Comparison of ENCODE assay signal across 9 cellular contexts in genomic region chr1:89953072-89953626, GRCh38. TPM values are rescaled to one million over a fixed set of nuclear protein-coding genes. Genes with fewer than 3 reads are reported as not detected.
A peak's percentile ranks its signal among the peaks of the same experiment; 100 is the strongest.
DNase-seq lines count a peak whose midpoint lies in the region; ATAC-seq, FAIRE-seq and TF ChIP-seq lines count a peak whose summit lies in the region.
"Had no signal": no experiment of that assay in that cellular context is flagged by ENCODE, and none has a peak within 500 bp of the region (broad histone marks: within the 10 kb centered on the region; RNA-seq: fewer than 3 reads in every experiment).

No MANE protein-coding gene starts in this region.

- 0% methylated on average over 1 of the region's 1 CpG for WGBS in A549 (ENCODE audit: missing lambda C conversion rate)
- 0% methylated on average over 1 of the region's 1 CpG for WGBS in mammary epithelial cell (ENCODE audit: low coverage, missing lambda C conversion rate)

- no peak for FAIRE-seq in A549 (lab: Jason Lieb, UNC)

- H3K9me3 ChIP-seq in A549 (no peaks in the 10 kb centered on the region), mammary epithelial cell (replicated peaks; ENCODE audit: insufficient read depth, low read length) (no peaks in the 10 kb centered on the region)

- H3K4me2 ChIP-seq in A549 (peak overlapping the region; percentile 60), mammary epithelial cell (ENCODE audit: insufficient read depth, low read depth, low read length) (peak overlapping the region; percentile 34)

- peak overlapping the region; percentile 46 for H2AFZ ChIP-seq in mammary epithelial cell (ENCODE audit: low read depth, low read length)

- H4K20me1 ChIP-seq in mammary epithelial cell (ENCODE audit: insufficient read depth, low read length) = no peaks in the 10 kb centered on the region

- H3K27ac ChIP-seq in A549 (peak overlapping the region; percentile 72 to 84), RWPE1 (peak overlapping the region; percentile 66), mammary epithelial cell (ENCODE audit: insufficient read depth, low read depth, low read length) (peak overlapping the region; percentile 85)
- H3K27ac ChIP-seq: HL-60 had no signal

- H3K4me3 ChIP-seq in A549 (no peak overlapping the region), mammary epithelial cell (replicated peaks in 1 of 3; ENCODE audit: insufficient read depth in 1 of 3, low read depth in 2 of 3, low read length in 3 of 3) (no peak overlapping the region)

- no peak for TF ChIP-seq EP300 in A549 (IDR thresholded peaks at IDR 0.05)

- CTCF ChIA-PET in A549 (lab: Yijun Ruan, JAX) = interaction anchor here (0.8 to 1.9 kb wide), 3 partner anchors 10 to 149 kb away, joined by 3 to 9 read pairs (median 4); no protein-coding TSS in a partner anchor
- CTCF ChIA-PET in RWPE1 (lab: Yijun Ruan, JAX) = no interaction called here
- CTCF ChIA-PET in mammary epithelial cell (lab: Charles Lee; ENCODE audit: low non-redundant PET) = no interaction called here

- no peaks in the 10 kb centered on the region for H3K36me3 ChIP-seq in mammary epithelial cell (ENCODE audit: insufficient read depth, low read length)

- intact Hi-C loops in mammary epithelial cell (cut with micrococcal nuclease) = loop anchor here (1.0 to 5.0 kb wide), 4 partner anchors 34 to 149 kb away; partner anchors contain the start of gene LRRC8D

- DNase-seq in A549 (ENCODE audit: low read depth in 1 of 2, low spot score in 1 of 2) (peak; percentile 34 to 85), RWPE1 (ENCODE audit: low spot score) (peak; percentile 90), mammary epithelial cell (peak; percentile 95), myocyte (ENCODE audit: low read depth) (peak; percentile 69), DMS114 treated with DMSO at 0.1 percent for 48 hours (lab: John Stamatoyannopoulos, UW; ENCODE audit: unreplicated experiment) (no peak), GF-D8 (lab: John Stamatoyannopoulos, UW) (no peak)

- no peaks in the 10 kb centered on the region for H3K79me2 ChIP-seq in mammary epithelial cell (ENCODE audit: insufficient read depth, low read length)

- H3K9ac ChIP-seq in mammary epithelial cell (ENCODE audit: insufficient read depth, low read length) = peak overlapping the region; percentile 39

- TF ChIP-seq RAD21 in A549 (conservative IDR thresholded peaks at IDR 0.05 in 1 of 2, IDR thresholded peaks at IDR 0.05 in 1 of 2) = peak; percentile 64 to 70

- TF ChIP-seq CTCF in A549 (IDR thresholded peaks at IDR 0.05) (peak; percentile 33; the same call in 2 of the 3 replicates), GM12872 (IDR thresholded peaks at IDR 0.05; ENCODE audit: insufficient read depth, low read depth, low read length) (peak; percentile 52), RWPE1 (conservative IDR thresholded peaks at IDR 0.05; ENCODE audit: low read depth) (no peak), mammary epithelial cell (conservative IDR thresholded peaks at IDR 0.05 in 1 of 2, IDR thresholded peaks at IDR 0.05 in 1 of 2; ENCODE audit: extremely low read depth in 1 of 2, insufficient read depth in 1 of 2, low read depth in 1 of 2, low read length in 2 of 2) (no peak)

- H3K27me3 ChIP-seq in mammary epithelial cell (ENCODE audit: insufficient read depth, low read length) = no peaks in the 10 kb centered on the region

- dilution Hi-C loops in mammary epithelial cell (cut with HindIII; ENCODE audit: low sequenced_read_pairs) = loop anchor here (5.0 kb wide), 1 partner anchor 91 kb away; no protein-coding TSS in a partner anchor

- POLR2A ChIA-PET in A549 (lab: Yijun Ruan, JAX) = no interaction called here
- POLR2A ChIA-PET in RWPE1 (lab: Yijun Ruan, JAX; ENCODE audit: low non-redundant PET) = no interaction called here

- in situ Hi-C loops in mammary epithelial cell (cut with MboI; ENCODE audit: low sequenced_read_pairs in 2 of 2) = loop anchor here in 1 of 2 donors (10.0 kb wide), 1 partner anchor 108 kb away; no protein-coding TSS in a partner anchor

- ATAC-seq in A549 (peak; percentile 91 to 95), HG03066 (IDR thresholded peaks at IDR 0.05; ENCODE audit: low read depth, unreplicated experiment) (peak; percentile 46)

- TSS peak; percentile 80 for BruUV-seq in mammary epithelial cell (replicated peaks; lab: Mats Ljungman, UMichigan)

- TF ChIP-seq POLR2A in A549 (IDR thresholded peaks at IDR 0.05; ENCODE audit: low read length) = no peak

- H3K4me1 ChIP-seq in A549 = peaks cover 71% of the 10 kb centered on the region
- peaks cover 25% of the 10 kb centered on the region for H3K4me1 ChIP-seq in mammary epithelial cell (ENCODE audit: insufficient read depth, low read length)

TF ChIP-seq in A549, 52 proteins besides CTCF, POLR2A, EP300 and RAD21 (continues in another document):
- TF ChIP-seq SMC3 (IDR thresholded peaks at IDR 0.05) (peak; percentile 58), ZC3H11A (IDR thresholded peaks at IDR 0.05) (no peak), CEBPB (IDR thresholded peaks at IDR 0.05) (no peak), PBX3 (IDR thresholded peaks at IDR 0.05) (no peak), EHF (CRISPR knock-in tag; IDR thresholded peaks at IDR 0.05) (no peak), ZSCAN20 (CRISPR knock-in tag; IDR thresholded peaks at IDR 0.05) (no peak), HOXB13 (CRISPR knock-in tag; IDR thresholded peaks at IDR 0.05; ENCODE audit: low read depth) (no peak), E2F6 (IDR thresholded peaks at IDR 0.05; ENCODE audit: borderline replicate concordance, low read depth) (no peak), CHD4 (IDR thresholded peaks at IDR 0.05; ENCODE audit: borderline replicate concordance) (no peak), TFCP2L1 (CRISPR knock-in tag; IDR thresholded peaks at IDR 0.05) (no peak), HMGXB4 (CRISPR knock-in tag; IDR thresholded peaks at IDR 0.05; ENCODE audit: borderline replicate concordance) (no peak), NR3C1 (IDR thresholded peaks at IDR 0.05) (no peak), MYC (IDR thresholded peaks at IDR 0.05; ENCODE audit: borderline replicate concordance, low read length) (no peak), PHF8 (IDR thresholded peaks at IDR 0.05; ENCODE audit: borderline replicate concordance, low read depth) (no peak), ESRRA (IDR thresholded peaks at IDR 0.05; ENCODE audit: borderline replicate concordance, low read length) (no peak), ATOH8 (CRISPR knock-in tag; IDR thresholded peaks at IDR 0.05; ENCODE audit: low read depth) (no peak), RNF2 (IDR thresholded peaks at IDR 0.05; ENCODE audit: borderline replicate concordance, low read depth) (no peak), TP53 (CRISPR knock-in tag; IDR thresholded peaks at IDR 0.05) (no peak), FOSL2 (IDR thresholded peaks at IDR 0.05) (0 out of 2 replicates have a peak, but pooled peaks have one; percentile 17), FOSL2 (CRISPR knock-in tag; IDR thresholded peaks at IDR 0.05) (peak; percentile 67), GATA3 (IDR thresholded peaks at IDR 0.05; ENCODE audit: borderline replicate concordance) (peak; percentile 19; the same call in 1 of the 2 replicates)

RNA-seq across cellular contexts. Expression of gene ZNF326, which starts 41.8 kb away (rescaled TPM):
- 18.7 and 32.3 TPM in 2 replicates for polyA plus RNA-seq in A549 (2011; rRNA removed)
- 15.9 and 17.6 TPM in 2 replicates for polyA plus RNA-seq in A549 (2012; cell fraction: cytosol; rRNA removed)
- polyA plus RNA-seq in A549 (2012; cell fraction: nucleus; rRNA removed) = 14.2 and 16.8 TPM in 2 replicates
- 47.8 to 52.2 TPM (median 50.0 TPM) in 3 replicates for polyA plus RNA-seq in A549 (2017; fragmentation: RNase III; extraction: RNeasy Plus Mini Kit Qiagen cat#74134 plus additional on column Dnase treatment)
- 12.4 and 12.7 TPM in 2 replicates for polyA minus RNA-seq in A549 (2011; rRNA and poly(A)+ RNA removed)
- total RNA-seq in mammary epithelial cell = 10 to 100 TPM; 12.7 to 26.8 TPM
- polyA plus RNA-seq in mammary epithelial cell = 8.6 TPM
- polyA minus RNA-seq in mammary epithelial cell = 7.4 TPM
- total RNA-seq in myocyte = 4.3 and 7.2 TPM in 2 replicates
- polyA plus RNA-seq in myocyte (2012) = 9.5 TPM

Comparison
In these comparisons a context has a peak if more than half of its experiments do, and no peak if none do; other contexts are left out.
1. DNase-seq: peak in A549 (2 of 2), RWPE1 (single experiment), mammary epithelial cell (single experiment) and myocyte (single experiment); none in DMS114 treated with DMSO at 0.1 percent for 48 hours (single experiment) and GF-D8 (single experiment).
2. CTCF ChIP-seq: peak in A549 (single experiment) and GM12872 (single experiment); none in RWPE1 (single experiment) and mammary epithelial cell (0 of 2).
3. Peak in every context shown above with its lines, with median percentiles within 50 percentile points of each other: H3K27ac ChIP-seq.